In the genomic region with DNA sequence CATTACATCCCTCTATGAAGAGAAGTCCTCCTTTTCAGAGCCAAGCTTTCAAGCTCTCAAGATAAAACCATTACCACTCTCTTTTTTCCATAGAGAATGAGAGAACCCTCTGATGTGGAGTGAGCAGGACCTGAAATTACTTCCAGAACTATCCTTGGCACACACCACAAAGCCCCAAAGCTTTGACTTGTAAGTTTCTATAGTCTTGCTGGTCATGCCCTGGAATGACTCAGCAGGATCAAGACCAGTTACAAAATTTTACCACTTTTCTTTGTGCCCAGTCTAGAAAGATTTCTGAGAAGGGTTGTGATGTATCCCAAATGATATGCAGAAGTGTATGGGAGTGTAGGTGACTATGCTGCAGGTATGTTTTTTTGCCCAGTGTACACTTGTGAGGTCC, we compare ENCODE assay signal across 25 cellular contexts.
DNase-seq lines count a peak whose midpoint lies in the region; ATAC-seq, FAIRE-seq and TF ChIP-seq lines count a peak whose summit lies in the region.
"Had no signal": no experiment of that assay in that cellular context is flagged by ENCODE, and none has a peak within 500 bp of the region (broad histone marks: within the 10 kb centered on the region; RNA-seq: fewer than 3 reads in every experiment).

No MANE protein-coding gene starts in this region.

- POLR2A ChIA-PET in MCF 10A (lab: Yijun Ruan, JAX) = no interaction called here

- no peak for FAIRE-seq in bronchial epithelial cell (lab: Jason Lieb, UNC)
- FAIRE-seq: G401.6, GM12892 had no signal

- H3K4me3 Mint-ChIP-seq in MCF 10A (ENCODE audit: unreplicated experiment) = no peak overlapping the region
- H3K4me3 Mint-ChIP-seq: CD8-positive, alpha-beta T cell had no signal

- CTCF ChIA-PET in mammary epithelial cell (lab: Charles Lee; ENCODE audit: low non-redundant PET) = no interaction called here
- CTCF ChIA-PET in MCF 10A (lab: Yijun Ruan, JAX) = interaction anchor here (0.5 kb wide), 1 partner anchor 40 kb away, joined by 3 read pairs; no protein-coding TSS in a partner anchor

- H3K27ac ChIP-seq in mammary epithelial cell (ENCODE audit: insufficient read depth, low read depth, low read length) (no peak overlapping the region), aorta (ENCODE audit: low read depth in 1 of 2, low read length in 2 of 2) (no peak overlapping the region)
- H3K27ac ChIP-seq: 22Rv1 had no signal

- H3K4me1 Mint-ChIP-seq in MCF 10A (ENCODE audit: insufficient read depth, unreplicated experiment) = no peaks in the 10 kb centered on the region

- in situ Hi-C loops in mammary epithelial cell (cut with MboI; ENCODE audit: low sequenced_read_pairs in 2 of 2) = no loop called here

- H3K27me3 ChIP-seq in mammary epithelial cell (ENCODE audit: insufficient read depth, low read length) (no peaks in the 10 kb centered on the region), bronchial epithelial cell (ENCODE audit: control insufficient read depth, insufficient read depth, low read length) (no peaks in the 10 kb centered on the region), aorta (ENCODE audit: control insufficient read depth in 1 of 2, insufficient read depth in 2 of 2, low read length in 1 of 2) (no peaks in the 10 kb centered on the region)

- H3K9me3 ChIP-seq in mammary epithelial cell (replicated peaks; ENCODE audit: insufficient read depth, low read length) (no peaks in the 10 kb centered on the region), aorta (ENCODE audit: control insufficient read depth, low read length) (peaks cover 2% of the 10 kb centered on the region)

- H3K79me2 ChIP-seq in mammary epithelial cell (ENCODE audit: insufficient read depth, low read length) = no peaks in the 10 kb centered on the region

- H3K4me2 ChIP-seq in mammary epithelial cell (ENCODE audit: insufficient read depth, low read depth, low read length) = no peak overlapping the region

- BruUV-seq in mammary epithelial cell (replicated peaks; lab: Mats Ljungman, UMichigan) (no TSS peak), MCF 10A (replicated peaks; lab: Mats Ljungman, UMichigan) (no TSS peak)

- ATAC-seq in HG03159 (IDR thresholded peaks at IDR 0.05; ENCODE audit: unreplicated experiment) (no peak), aorta (ENCODE audit: low FRiP score) (no peak)
- ATAC-seq: CD8-positive, alpha-beta T cell; Panc1; SK-N-SH treated with all-trans-retinoic acid at 6 μM for 48 hours had no signal

- H3K27me3 Mint-ChIP-seq in MCF 10A (ENCODE audit: insufficient read depth, unreplicated experiment) = no peaks in the 10 kb centered on the region

- H4K20me1 ChIP-seq in mammary epithelial cell (ENCODE audit: insufficient read depth, low read length) = no peaks in the 10 kb centered on the region

- no peak overlapping the region for H2AFZ ChIP-seq in mammary epithelial cell (ENCODE audit: low read depth, low read length)

- H3K9ac ChIP-seq in mammary epithelial cell (ENCODE audit: insufficient read depth, low read length) = no peak overlapping the region

- H3K27ac Mint-ChIP-seq in MCF 10A (ENCODE audit: low read depth, unreplicated experiment) = no peak overlapping the region
- H3K27ac Mint-ChIP-seq: CD8-positive, alpha-beta T cell had no signal

- H3K9me3 Mint-ChIP-seq in MCF 10A (ENCODE audit: unreplicated experiment) = no peaks in the 10 kb centered on the region

- H3K4me3 ChIP-seq in mammary epithelial cell (replicated peaks in 1 of 3; ENCODE audit: insufficient read depth in 1 of 3, low read depth in 2 of 3, low read length in 3 of 3) = no peak overlapping the region
- H3K4me3 ChIP-seq in bronchial epithelial cell (ENCODE audit: low read depth, low read length) = no peak overlapping the region
- no peak overlapping the region for H3K4me3 ChIP-seq in aorta (ENCODE audit: low read length in 2 of 2)

- intact Hi-C loops in mammary epithelial cell (cut with micrococcal nuclease) = no loop called here
- intact Hi-C loops in MCF 10A (cut with micrococcal nuclease) = no loop called here
- intact Hi-C loops in aorta (cut with DNase I) = no loop called here

- no peaks in the 10 kb centered on the region for H3K36me3 ChIP-seq in mammary epithelial cell (ENCODE audit: insufficient read depth, low read length)
- H3K36me3 ChIP-seq in bronchial epithelial cell (ENCODE audit: control insufficient read depth, insufficient read depth, low read length) = no peaks in the 10 kb centered on the region
- H3K36me3 ChIP-seq in aorta (ENCODE audit: control insufficient read depth in 1 of 2, insufficient read depth in 2 of 2, low read length in 1 of 2) = no peaks in the 10 kb centered on the region

- no peaks in the 10 kb centered on the region for H3K4me1 ChIP-seq in mammary epithelial cell (ENCODE audit: insufficient read depth, low read length)
- H3K4me1 ChIP-seq in aorta (ENCODE audit: control insufficient read depth in 1 of 2, insufficient read depth in 2 of 2, low read length in 2 of 2) = no peaks in the 10 kb centered on the region

- no peaks in the 10 kb centered on the region for H3K36me3 Mint-ChIP-seq in MCF 10A (ENCODE audit: insufficient read depth, unreplicated experiment)
- H3K36me3 Mint-ChIP-seq: CD8-positive, alpha-beta T cell had no signal

- dilution Hi-C loops in mammary epithelial cell (cut with HindIII; ENCODE audit: low sequenced_read_pairs) = no loop called here

- DNase-seq in mammary epithelial cell (peak; percentile 4), MCF 10A (ENCODE audit: unreplicated experiment) (no peak), bronchial epithelial cell (ENCODE audit: low read depth) (peak; percentile 4), iris pigment epithelial cell (ENCODE audit: low read depth) (peak; percentile 12), AG08395 (ENCODE audit: low spot score) (no peak), aorta (no peak), DMS114 treated with DMSO at 0.1 percent for 48 hours (lab: John Stamatoyannopoulos, UW; ENCODE audit: unreplicated experiment) (no peak)
- DNase-seq: AML-193; C1 segment of cervical spinal cord; CD8-positive, alpha-beta T cell; DMS153; GOT3; Karpas-422; MM.1S; NCI-H1105; NCI-H2081; NCI-H2171 treated with DMSO at 0.1 percent for 48 hours; NCI-H524 treated with DMSO at 0.1 percent for 48 hours; NCI-H82 had no signal

- TF ChIP-seq CTCF in mammary epithelial cell (conservative IDR thresholded peaks at IDR 0.05 in 1 of 2, IDR thresholded peaks at IDR 0.05 in 1 of 2; ENCODE audit: extremely low read depth in 1 of 2, insufficient read depth in 1 of 2, low read depth in 1 of 2, low read length in 2 of 2) = no peak
- no peak for TF ChIP-seq CTCF in MCF 10A (IDR thresholded peaks at IDR 0.05; ENCODE audit: unreplicated experiment)
- no peak for TF ChIP-seq CTCF in bronchial epithelial cell (IDR thresholded peaks at IDR 0.05; ENCODE audit: insufficient read depth, low read length, severe bottlenecking)

Comparison
In these comparisons a context has a peak if more than half of its experiments do, and no peak if none do; other contexts are left out.
1. DNase-seq: peak in mammary epithelial cell (single experiment), bronchial epithelial cell (single experiment) and iris pigment epithelial cell (single experiment); none in MCF 10A (single experiment), AG08395 (single experiment), aorta (0 of 2) and DMS114 treated with DMSO at 0.1 percent for 48 hours (single experiment).